6 cellular contexts compared by ENCODE assay signal in the genomic region with DNA sequence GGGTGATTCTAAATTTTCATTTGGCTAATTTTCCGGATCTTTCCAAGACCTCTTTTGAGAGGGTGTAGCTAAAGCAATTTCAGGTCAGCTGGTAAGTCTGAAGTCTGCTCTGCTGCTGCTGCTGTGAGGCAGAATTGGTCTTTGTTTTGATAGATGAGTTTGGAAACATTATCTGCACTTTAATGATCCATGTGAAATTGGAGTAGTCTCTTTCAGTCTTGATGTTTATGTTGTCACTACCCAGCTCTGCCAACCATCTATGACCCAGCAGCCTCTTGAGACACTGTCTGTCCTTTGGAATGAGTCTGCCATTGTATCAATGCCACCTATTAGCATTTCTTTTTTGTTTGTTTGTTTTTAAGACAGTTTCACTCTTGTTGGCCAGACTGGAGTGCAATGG.
"Had no signal": no experiment of that assay in that cellular context is flagged by ENCODE, and none has a peak within 500 bp of the region (broad histone marks: within the 10 kb centered on the region; RNA-seq: fewer than 3 reads in every experiment).

No MANE protein-coding gene starts in this region.

- H3K36me3 ChIP-seq: HAP-1 had no signal

- H3K4me1 ChIP-seq: HAP-1 had no signal

- DNase-seq: GM23248, GOT3, H7, HFFc6 had no signal

- H3K27ac ChIP-seq: GM23248, HL-60 had no signal

- H3K4me3 ChIP-seq: GM23248, HAP-1 had no signal

- H3K9me3 ChIP-seq: HAP-1 had no signal
